8 cellular contexts compared by ENCODE assay signal in genomic region chr22:30635273-30636225, GRCh38. TPM values are rescaled to one million over a fixed set of nuclear protein-coding genes. Genes with fewer than 3 reads are reported as not detected.
DNase-seq lines count a peak whose midpoint lies in the region; ATAC-seq and TF ChIP-seq lines count a peak whose summit lies in the region.

A gene with protein sequence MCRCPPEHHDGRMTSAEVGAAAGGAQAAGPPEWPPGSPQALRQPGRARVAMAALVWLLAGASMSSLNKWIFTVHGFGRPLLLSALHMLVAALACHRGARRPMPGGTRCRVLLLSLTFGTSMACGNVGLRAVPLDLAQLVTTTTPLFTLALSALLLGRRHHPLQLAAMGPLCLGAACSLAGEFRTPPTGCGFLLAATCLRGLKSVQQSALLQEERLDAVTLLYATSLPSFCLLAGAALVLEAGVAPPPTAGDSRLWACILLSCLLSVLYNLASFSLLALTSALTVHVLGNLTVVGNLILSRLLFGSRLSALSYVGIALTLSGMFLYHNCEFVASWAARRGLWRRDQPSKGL (plus strand): TSS chr22:30635781. CDS start chr22:30636451, 670 bp downstream.

- ATAC-seq in GM21526 (IDR thresholded peaks at IDR 0.05; ENCODE audit: low FRiP score, unreplicated experiment), result peak; percentile 62
- ATAC-seq in IMR-90 (ENCODE audit: low read depth), result peak; percentile 94
- ATAC-seq in PC-3, result peak; percentile 78
- peak; percentile 79 to 80 for ATAC-seq in activated T-cell treated with anti-CD3 and anti-CD28 coated beads, Interleukin-2, amount 50 U/mL, for 72 hours (replicated peaks in 1 of 2)
- ATAC-seq in naive B cell (ENCODE audit: low read depth in 2 of 2), result peak; percentile 73
- ATAC-seq in stimulated activated effector memory CD8-positive, alpha-beta T cell treated with anti-CD3 and anti-CD28 coated beads, Interleukin-12 subunit alpha, Interleukin-12 subunit beta, amount 100 ng/mL, for 72 hours, result peak; percentile 81

- peak within 1 kb of the TSS; percentile 89 for H2AK5ac ChIP-seq in IMR-90 (ENCODE audit: low read depth, low read length)

- peak within 1 kb of the TSS; percentile 69; the same call in 1 of the 2 replicates for H2BK120ac ChIP-seq in IMR-90 (ENCODE audit: low read depth, low read length)

- in situ Hi-C loops in IMR-90 (cut with MboI; ENCODE audit: low sequenced_read_pairs), result loop anchor here (10.0 kb wide), 1 partner anchor 289 kb away; no protein-coding TSS in a partner anchor

- peaks cover 27% of the 10 kb centered on the region for H3K4me1 Mint-ChIP-seq in activated T-cell treated with anti-CD3 and anti-CD28 coated beads, Interleukin-2, amount 50 U/mL, for 72 hours (ENCODE audit: low read depth)
- peaks cover 17 to 25% (median 18%) of the 10 kb centered on the region in 3 donors for H3K4me1 Mint-ChIP-seq in naive B cell
- H3K4me1 Mint-ChIP-seq in stimulated activated effector memory CD8-positive, alpha-beta T cell treated with anti-CD3 and anti-CD28 coated beads, Interleukin-12 subunit alpha, Interleukin-12 subunit beta, amount 100 ng/mL, for 72 hours, result peaks cover 28% of the 10 kb centered on the region

- peak within 1 kb of the TSS; percentile 84 to 91 for H3K4me3 Mint-ChIP-seq in activated T-cell treated with anti-CD3 and anti-CD28 coated beads, Interleukin-2, amount 50 U/mL, for 72 hours
- H3K4me3 Mint-ChIP-seq in naive B cell, result peak within 1 kb of the TSS; percentile 86 to 92 (median 91)
- peak within 1 kb of the TSS; percentile 80 for H3K4me3 Mint-ChIP-seq in stimulated activated effector memory CD8-positive, alpha-beta T cell treated with anti-CD3 and anti-CD28 coated beads, Interleukin-12 subunit alpha, Interleukin-12 subunit beta, amount 100 ng/mL, for 72 hours

- 0 out of 2 replicates have a peak within 1 kb of the TSS, but pooled peaks have one; percentile 10 for H3K18ac ChIP-seq in IMR-90 (ENCODE audit: low read depth, low read length)

- TF ChIP-seq CTCF in IMR-90 (conservative IDR thresholded peaks at IDR 0.05; ENCODE audit: low read depth, low read length), result peak; percentile 45
- TF ChIP-seq CTCF in PC-3 (conservative IDR thresholded peaks at IDR 0.05; ENCODE audit: low read depth, low read length), result 0 out of 2 replicates have a peak, but pooled peaks have one; percentile 23
- TF ChIP-seq CTCF in esophagus squamous epithelium (IDR thresholded peaks at IDR 0.05), result peak in 2 of 6 experiments; percentile 16 to 18

- peaks cover 14% of the 10 kb centered on the region for H3K9me1 ChIP-seq in IMR-90 (ENCODE audit: insufficient read depth, low read length)

- H4K20me1 ChIP-seq in IMR-90 (ENCODE audit: insufficient read depth, low read length) (no peaks in the 10 kb centered on the region), PC-3 (ENCODE audit: low read length) (no peaks in the 10 kb centered on the region)

- H3K9ac ChIP-seq in IMR-90 (ENCODE audit: low read depth, low read length) (peak within 1 kb of the TSS; percentile 61), PC-3 (ENCODE audit: low read length) (peak within 1 kb of the TSS; percentile 83)

- peak within 1 kb of the TSS; percentile 48 for H3K27ac ChIP-seq in IMR-90 (ENCODE audit: insufficient read depth, low read length)
- H3K27ac ChIP-seq in PC-3 (ENCODE audit: low read length), result peak within 1 kb of the TSS; percentile 68
- peak within 1 kb of the TSS; percentile 76 to 98 (median 93) for H3K27ac ChIP-seq in esophagus squamous epithelium

- peak within 1 kb of the TSS; percentile 12; the same call in 1 of the 3 replicates for H2BK15ac ChIP-seq in IMR-90 (ENCODE audit: low read depth, low read length)

- no peaks in the 10 kb centered on the region for H3K27me3 ChIP-seq in IMR-90 (ENCODE audit: control insufficient read depth, insufficient read depth, low read length)
- no peaks in the 10 kb centered on the region for H3K27me3 ChIP-seq in PC-3 (ENCODE audit: low read length)
- H3K27me3 ChIP-seq in esophagus squamous epithelium, result no peaks in the 10 kb centered on the region

- peaks cover 6 to 7% of the 10 kb centered on the region in 2 donors for H3K36me3 Mint-ChIP-seq in activated T-cell treated with anti-CD3 and anti-CD28 coated beads, Interleukin-2, amount 50 U/mL, for 72 hours (ENCODE audit: insufficient read depth in 2 of 2)
- H3K36me3 Mint-ChIP-seq in naive B cell, result no peaks in the 10 kb centered on the region
- H3K36me3 Mint-ChIP-seq in stimulated activated effector memory CD8-positive, alpha-beta T cell treated with anti-CD3 and anti-CD28 coated beads, Interleukin-12 subunit alpha, Interleukin-12 subunit beta, amount 100 ng/mL, for 72 hours, result peaks cover 5% of the 10 kb centered on the region

- no peaks in the 10 kb centered on the region for H3K9me2 ChIP-seq in PC-3 (replicated peaks; ENCODE audit: low read length)

- H2AFZ ChIP-seq in IMR-90 (replicated peaks; ENCODE audit: low read length, poor library complexity), result peak within 1 kb of the TSS; percentile 96
- H2AFZ ChIP-seq in PC-3 (ENCODE audit: low read length), result peak within 1 kb of the TSS; percentile 89

- no peaks in the 10 kb centered on the region for H3K27me3 Mint-ChIP-seq in activated T-cell treated with anti-CD3 and anti-CD28 coated beads, Interleukin-2, amount 50 U/mL, for 72 hours (ENCODE audit: low read depth)
- no peaks in the 10 kb centered on the region for H3K27me3 Mint-ChIP-seq in naive B cell

- H3K4me3 ChIP-seq in IMR-90 (ENCODE audit: insufficient read depth, low read depth, low read length), result peak within 1 kb of the TSS; percentile 62
- peak within 1 kb of the TSS; percentile 96 for H3K4me3 ChIP-seq in PC-3 (ENCODE audit: low read length)
- H3K4me3 ChIP-seq in esophagus squamous epithelium, result peak within 1 kb of the TSS; percentile 43 to 78 (median 52)

- H2BK20ac ChIP-seq in IMR-90 (ENCODE audit: low read depth, low read length), result peak within 1 kb of the TSS; percentile 31; the same call in 1 of the 2 replicates

- CTCF ChIA-PET in IMR-90 (lab: Yijun Ruan, JAX), result interaction anchor here (0.5 to 3.9 kb wide), 7 partner anchors 11 to 284 kb away, joined by 3 to 45 read pairs (median 4); partner anchors contain the start of gene OSBP2
- CTCF ChIA-PET in PC-3 (lab: Charles Lee), result interaction anchor here (0.6 to 2.7 kb wide), 7 partner anchors 11 to 194 kb away, joined by 3 to 28 read pairs (median 5); no protein-coding TSS in a partner anchor

- 2% methylated on average over 44 of the region's 75 CpGs; no CpG with 5 or more reads in 1 of the 2 experiments for WGBS in IMR-90 (ENCODE audit: extremely low coverage in 2 of 2, insufficient read length in 1 of 2), 2 experiments
- WGBS in esophagus squamous epithelium, 2 donors, result 0% methylated on average over 6 of the region's 75 CpGs; no CpG with 5 or more reads in 1 of the 2 donors

- H4K91ac ChIP-seq in IMR-90 (ENCODE audit: insufficient read depth, low read depth, low read length), result peak within 1 kb of the TSS; percentile 58

- POLR2A ChIA-PET in IMR-90 (lab: Charles Lee; ENCODE audit: unreplicated experiment) (interaction anchor here (1.6 kb wide), 1 partner anchor 119 kb away, joined by 7 read pairs; no protein-coding TSS in a partner anchor), PC-3 (lab: Charles Lee; ENCODE audit: unreplicated experiment) (interaction anchor here (0.6 to 0.7 kb wide), 3 partner anchors 13 to 525 kb away, joined by 5 to 17 read pairs (median 6); no protein-coding TSS in a partner anchor)

- BruUV-seq in IMR-90 (replicated peaks; lab: Mats Ljungman, UMichigan) (no TSS peak), PC-3 (replicated peaks; lab: Mats Ljungman, UMichigan) (no TSS peak)

- TF ChIP-seq RAD21 in IMR-90 (IDR thresholded peaks at IDR 0.05; ENCODE audit: low read length), result 0 out of 2 replicates have a peak, but pooled peaks have one; percentile 18

- H3K14ac ChIP-seq in IMR-90 (replicated peaks; ENCODE audit: low read depth, low read length), result peak within 1 kb of the TSS; percentile 97

- peak; percentile 28 for DNase-seq in DMS 273 treated with DMSO at 0.1 percent for 48 hours (lab: John Stamatoyannopoulos, UW)
- DNase-seq in IMR-90, result peak; percentile 86
- DNase-seq in PC-3, result peak; percentile 83
- peak; percentile 96 to 99 for DNase-seq in activated T-cell treated with anti-CD3 and anti-CD28 coated beads, Interleukin-2, amount 50 U/mL, for 72 hours
- peak; percentile 49 for DNase-seq in esophagus squamous epithelium (lab: John Stamatoyannopoulos, UW)
- peak; percentile 88 for DNase-seq in naive B cell
- peak; percentile 97 to 98 for DNase-seq in stimulated activated effector memory CD8-positive, alpha-beta T cell treated with anti-CD3 and anti-CD28 coated beads, Interleukin-12 subunit alpha, Interleukin-12 subunit beta, amount 100 ng/mL, for 72 hours (ENCODE audit: low spot score in 2 of 2)

- peak within 1 kb of the TSS; percentile 98 for H3K4me2 ChIP-seq in IMR-90 (ENCODE audit: low read depth, low read length)
- peak within 1 kb of the TSS; percentile 100 for H3K4me2 ChIP-seq in PC-3 (ENCODE audit: low read length)

- dilution Hi-C loops in IMR-90 (cut with HindIII; ENCODE audit: low sequenced_read_pairs, unreplicated experiment), result no loop called here

- H3K79me1 ChIP-seq in IMR-90 (ENCODE audit: low read depth in 1 of 2, low read length in 2 of 2), result peaks cover 23 to 25% of the 10 kb centered on the region in 2 experiments

- H3K36me3 ChIP-seq in IMR-90 (ENCODE audit: control insufficient read depth, insufficient read depth, low read length) (no peaks in the 10 kb centered on the region), PC-3 (ENCODE audit: low read depth, low read length) (no peaks in the 10 kb centered on the region), esophagus squamous epithelium (no peaks in the 10 kb centered on the region)

- no peaks in the 10 kb centered on the region for H3F3A ChIP-seq in PC-3 (ENCODE audit: low read length, unreplicated experiment)

- no peak within 1 kb of the TSS; the same call in 1 of the 2 replicates for H3K56ac ChIP-seq in IMR-90 (ENCODE audit: extremely low read depth, insufficient read depth, low read length)

- intact Hi-C loops in IMR-90 (cut with micrococcal nuclease) (no loop called here), PC-3 (cut with micrococcal nuclease) (loop anchor here (2.0 kb wide), 1 partner anchor 59 kb away; the partner anchor contains the start of gene OSBP2), esophagus squamous epithelium (cut with DNase I) (loop anchor here (2.0 to 10.0 kb wide), 2 partner anchors 119 to 289 kb away; no protein-coding TSS in a partner anchor)

- peak within 1 kb of the TSS; percentile 98 for H3K23ac ChIP-seq in IMR-90 (ENCODE audit: low read depth, low read length)

- H3K79me2 ChIP-seq in PC-3 (ENCODE audit: low read length), result peaks cover 28% of the 10 kb centered on the region

- no peaks in the 10 kb centered on the region for H3K9me3 Mint-ChIP-seq in activated T-cell treated with anti-CD3 and anti-CD28 coated beads, Interleukin-2, amount 50 U/mL, for 72 hours
- H3K9me3 Mint-ChIP-seq in naive B cell, result no peaks in the 10 kb centered on the region
- no peaks in the 10 kb centered on the region for H3K9me3 Mint-ChIP-seq in stimulated activated effector memory CD8-positive, alpha-beta T cell treated with anti-CD3 and anti-CD28 coated beads, Interleukin-12 subunit alpha, Interleukin-12 subunit beta, amount 100 ng/mL, for 72 hours

- H2BK5ac ChIP-seq in IMR-90 (ENCODE audit: low read depth, low read length, poor library complexity, severe bottlenecking), result peak within 1 kb of the TSS; percentile 67

- peak within 1 kb of the TSS; percentile 94 for H2AK9ac ChIP-seq in IMR-90 (replicated peaks; ENCODE audit: low read depth, low read length, poor library complexity)

- H3K27ac Mint-ChIP-seq in activated T-cell treated with anti-CD3 and anti-CD28 coated beads, Interleukin-2, amount 50 U/mL, for 72 hours, result peak within 1 kb of the TSS; percentile 90
- H3K27ac Mint-ChIP-seq in naive B cell, result peak within 1 kb of the TSS; percentile 88 to 98 (median 92)
- peak within 1 kb of the TSS; percentile 93 for H3K27ac Mint-ChIP-seq in stimulated activated effector memory CD8-positive, alpha-beta T cell treated with anti-CD3 and anti-CD28 coated beads, Interleukin-12 subunit alpha, Interleukin-12 subunit beta, amount 100 ng/mL, for 72 hours

- H4K5ac ChIP-seq in IMR-90 (ENCODE audit: low read depth, low read length), result peak within 1 kb of the TSS; percentile 72

- TF ChIP-seq POLR2A in IMR-90 (IDR thresholded peaks at IDR 0.05; ENCODE audit: low read depth, low read length) (peak; percentile 51; the same call in 1 of the 2 replicates), esophagus squamous epithelium (IDR thresholded peaks at IDR 0.05) (peak in 3 of 4 donors; percentile 61 to 79 (median 65))

- H3K4ac ChIP-seq in IMR-90 (ENCODE audit: low read depth, low read length), result peak within 1 kb of the TSS; percentile 77

- H3K9me3 ChIP-seq in IMR-90 (ENCODE audit: control insufficient read depth, insufficient read depth, low read length) (no peaks in the 10 kb centered on the region), PC-3 (ENCODE audit: low read length) (no peaks in the 10 kb centered on the region), esophagus squamous epithelium (no peaks in the 10 kb centered on the region)

- H3K4me1 ChIP-seq in IMR-90 (ENCODE audit: control insufficient read depth, insufficient read depth, low read length) (peaks cover 21% of the 10 kb centered on the region), PC-3 (ENCODE audit: insufficient read depth, low read length) (peaks cover 23% of the 10 kb centered on the region), esophagus squamous epithelium (peaks cover 29 to 50% (median 30%) of the 10 kb centered on the region in 3 donors)

- H4K8ac ChIP-seq in IMR-90 (ENCODE audit: low read depth in 2 of 2, low read length in 2 of 2), result peak within 1 kb of the TSS; percentile 46 to 84

RNA-seq across cellular contexts. Expression of the gene that starts here (rescaled TPM):
- total RNA-seq in IMR-90 (2012; rRNA removed) (6.8 and 6.9 TPM in 2 replicates), PC-3 (2014; rRNA removed) (16.8 and 18.1 TPM in 2 replicates), esophagus squamous epithelium (1 to 10 TPM; 5.5 to 8.3 (median 6.3) TPM)
- polyA plus RNA-seq in IMR-90 (2012; rRNA removed) (5.7 and 7.8 TPM in 2 replicates), naive B cell (ENCODE audit: low read depth in 6 of 6) (under 1 TPM in 5 of 6 donors, not detected in 1; 0.09 to 0.45 (median 0.33) TPM)
- polyA plus RNA-seq in IMR-90 (2012; cell fraction: cytosol; rRNA removed), result 4.7 and 9.9 TPM in 2 replicates
- polyA plus RNA-seq in IMR-90 (2012; cell fraction: nucleus; rRNA removed; ENCODE audit: low replicate concordance), result 2.5 and 5.2 TPM in 2 replicates
- total RNA-seq in activated T-cell treated with anti-CD3 and anti-CD28 coated beads, Interleukin-2, amount 50 U/mL, for 72 hours, result 1 to 10 TPM; 6.6 to 8.8 TPM

Comparison
In these comparisons a context has a peak if more than half of its experiments do, and no peak if none do; other contexts are left out.
1. Peak in every context shown above with its lines: DNase-seq, ATAC-seq, H3K4me3 ChIP-seq and H3K27ac ChIP-seq.
2. Peak in DNase-seq and ATAC-seq in naive B cell; RNA of the gene not detected or under 1 TPM.
3. DNase-seq: peak in every context shown above with its lines; median percentile 98 in activated T-cell treated with anti-CD3 and anti-CD28 coated beads, Interleukin-2, amount 50 U/mL, for 72 hours; 98 in stimulated activated effector memory CD8-positive, alpha-beta T cell treated with anti-CD3 and anti-CD28 coated beads, Interleukin-12 subunit alpha, Interleukin-12 subunit beta, amount 100 ng/mL, for 72 hours; 88 in naive B cell; 86 in IMR-90; 83 in PC-3; 49 in esophagus squamous epithelium; 28 in DMS 273 treated with DMSO at 0.1 percent for 48 hours.